ENCODE assay signal across 28 cellular contexts in genomic region chr6:79911992-79912391, GRCh38.
"Had no signal": no experiment of that assay in that cellular context is flagged by ENCODE, and none has a peak within 500 bp of the region (broad histone marks: within the 10 kb centered on the region; RNA-seq: fewer than 3 reads in every experiment).

No MANE protein-coding gene starts in this region.

- ATAC-seq: activated CD4-positive, alpha-beta T cell treated with anti-CD3 and anti-CD28 coated beads for 36 hours; activated CD8-positive, alpha-beta memory T cell treated with anti-CD3 and anti-CD28 coated beads, Interleukin-2, amount 10 ng/mL, durations not matched to agents 7 days and 5 days; activated CD8-positive, alpha-beta T cell treated with anti-CD3 and anti-CD28 coated beads, Interleukin-2, amount 10 ng/mL, durations not matched to agents 7 days and 5 days; activated naive CD8-positive, alpha-beta T cell treated with anti-CD3 and anti-CD28 coated beads, Interleukin-2, amount 50 U/mL, for 24 hours; body of pancreas; foreskin keratinocyte; gastrocnemius medialis; heart left ventricle; T-helper 17 cell had no signal

- DNase-seq: activated CD4-positive, alpha-beta memory T cell treated with anti-CD3 and anti-CD28 coated beads for 36 hours; activated CD4-positive, alpha-beta T cell treated with anti-CD3 and anti-CD28 coated beads for 36 hours; activated CD4-positive, alpha-beta T cell treated with anti-CD3 and anti-CD28 coated beads, Interleukin-2, amount 10 ng/mL, durations not matched to agents 24 days and 14 days; activated CD4-positive, CD25-positive, alpha-beta regulatory T cell; activated CD4-positive, CD25-positive, alpha-beta regulatory T cell treated with anti-CD3 and anti-CD28 coated beads, Interleukin-2, amount 50 U/mL, for 72 hours; activated CD8-positive, alpha-beta memory T cell treated with anti-CD3 and anti-CD28 coated beads, Interleukin-2, amount 10 ng/mL, durations not matched to agents 7 days and 5 days; activated CD8-positive, alpha-beta memory T cell treated with anti-CD3 and anti-CD28 coated beads, Interleukin-2, amount 50 U/mL, for 4 hours; activated CD8-positive, alpha-beta T cell treated with anti-CD3 and anti-CD28 coated beads, Interleukin-2, amount 10 ng/mL, durations not matched to agents 7 days and 5 days; activated effector memory CD4-positive, alpha-beta T cell treated with anti-CD3 and anti-CD28 coated beads, Interleukin-2, amount 50 U/mL, for 16 hours; activated naive CD4-positive, alpha-beta T cell treated with anti-CD3 and anti-CD28 coated beads for 36 hours; activated naive CD8-positive, alpha-beta T cell treated with anti-CD3 and anti-CD28 coated beads for 36 hours; activated naive CD8-positive, alpha-beta T cell treated with anti-CD3 and anti-CD28 coated beads, Interleukin-2, amount 50 U/mL, for 24 hours; activated T-cell treated with anti-CD3 and anti-CD28 coated beads, Interleukin-2, amount 50 U/mL, for 1 hour; activated T-cell treated with anti-CD3 and anti-CD28 coated beads, Interleukin-2, amount 50 U/mL, for 48 hours; adrenal gland; amygdala; aorta; body of pancreas; central memory CD4-positive, alpha-beta T cell; cerebellar nuclear complex; colonic mucosa; effector CD8-positive, alpha-beta T cell; foreskin keratinocyte; gastrocnemius medialis; glutamatergic neuron; heart left ventricle; T-helper 17 cell; T1000 had no signal
